In genomic region chr2:226411727-226412360, GRCh38 we compare ENCODE assay signal across 14 cellular contexts.
DNase-seq lines count a peak whose midpoint lies in the region; ATAC-seq, FAIRE-seq and TF ChIP-seq lines count a peak whose summit lies in the region.
"Had no signal": no experiment of that assay in that cellular context is flagged by ENCODE, and none has a peak within 500 bp of the region (broad histone marks: within the 10 kb centered on the region; RNA-seq: fewer than 3 reads in every experiment).

No MANE protein-coding gene starts in this region.

- H3K4me3 Mint-ChIP-seq in progenitor cell of endocrine pancreas (ENCODE audit: low read depth): no peak overlapping the region
- H3K4me3 Mint-ChIP-seq in activated T-helper 1 cell treated with anti-CD3 and anti-CD28 coated beads, Interleukin-12 subunit alpha, Interleukin-12 subunit beta, Interleukin-2, Interleukin-4 antibody, amounts not matched to agents 30 ng/mL and 10 ng/mL and 1 ng/mL, durations not matched to agents 14 hours and 24 hours and 36 hours: no peak overlapping the region
- H3K4me3 Mint-ChIP-seq: activated T-cell treated with anti-CD3 and anti-CD28 coated beads, Interleukin-2, amount 50 U/mL, for 24 hours; CD4-positive, alpha-beta memory T cell; dendritic cell treated with granulocyte-macrophage colony-stimulating factor and Interleukin-4, amounts not matched to agents 40 ng/mL and 50 ng/mL, for 4 days; nephron progenitor cell had no signal

- DNase-seq in H4 (ENCODE audit: low spot score) (peak; percentile 13), RCC 7860 (ENCODE audit: low spot score) (peak; percentile 98), foreskin fibroblast (peak; percentile 39 to 58), renal cortical epithelial cell (ENCODE audit: low read depth) (peak; percentile 99), progenitor cell of endocrine pancreas (ENCODE audit: low spot score, unreplicated experiment) (no peak), NAMALWA (ENCODE audit: low spot score) (no peak), right cardiac atrium (no peak)
- DNase-seq in activated T-helper 1 cell treated with anti-CD3 and anti-CD28 coated beads, Interleukin-12 subunit alpha, Interleukin-12 subunit beta, Interleukin-2, Interleukin-4 antibody, amounts not matched to agents 30 ng/mL and 10 ng/mL and 1 ng/mL, durations not matched to agents 14 hours and 24 hours and 36 hours (ENCODE audit: low spot score): no peak
- DNase-seq: activated T-cell treated with anti-CD3 and anti-CD28 coated beads, Interleukin-2, amount 50 U/mL, for 24 hours; CD4-positive, alpha-beta memory T cell; NCI-H2171 treated with DMSO at 0.1 percent for 48 hours; nephron progenitor cell; substantia nigra had no signal

- no peak for ATAC-seq in right cardiac atrium

- no peaks in the 10 kb centered on the region for H3K9me3 ChIP-seq in right cardiac atrium (ENCODE audit: control insufficient read depth, low read length)

- WGBS in right cardiac atrium: 92% methylated on average over 4 of the region's 4 CpGs

- no peak overlapping the region for H3K27ac ChIP-seq in right cardiac atrium (ENCODE audit: low read length)

- H3K27me3 Mint-ChIP-seq in progenitor cell of endocrine pancreas: no peaks in the 10 kb centered on the region
- peaks cover 4% of the 10 kb centered on the region for H3K27me3 Mint-ChIP-seq in activated T-helper 1 cell treated with anti-CD3 and anti-CD28 coated beads, Interleukin-12 subunit alpha, Interleukin-12 subunit beta, Interleukin-2, Interleukin-4 antibody, amounts not matched to agents 30 ng/mL and 10 ng/mL and 1 ng/mL, durations not matched to agents 14 hours and 24 hours and 36 hours (ENCODE audit: insufficient read depth)

- no peaks in the 10 kb centered on the region for H3K27me3 ChIP-seq in right cardiac atrium (ENCODE audit: control insufficient read depth, insufficient read depth)

- no peak overlapping the region for H3K27ac Mint-ChIP-seq in progenitor cell of endocrine pancreas
- H3K27ac Mint-ChIP-seq in activated T-helper 1 cell treated with anti-CD3 and anti-CD28 coated beads, Interleukin-12 subunit alpha, Interleukin-12 subunit beta, Interleukin-2, Interleukin-4 antibody, amounts not matched to agents 30 ng/mL and 10 ng/mL and 1 ng/mL, durations not matched to agents 14 hours and 24 hours and 36 hours: no peak overlapping the region
- H3K27ac Mint-ChIP-seq: activated T-cell treated with anti-CD3 and anti-CD28 coated beads, Interleukin-2, amount 50 U/mL, for 24 hours; CD4-positive, alpha-beta memory T cell; dendritic cell treated with granulocyte-macrophage colony-stimulating factor and Interleukin-4, amounts not matched to agents 40 ng/mL and 50 ng/mL, for 4 days; nephron progenitor cell had no signal

- H3K9me3 Mint-ChIP-seq in progenitor cell of endocrine pancreas (ENCODE audit: low read depth): no peaks in the 10 kb centered on the region
- peaks cover 3% of the 10 kb centered on the region for H3K9me3 Mint-ChIP-seq in activated T-helper 1 cell treated with anti-CD3 and anti-CD28 coated beads, Interleukin-12 subunit alpha, Interleukin-12 subunit beta, Interleukin-2, Interleukin-4 antibody, amounts not matched to agents 30 ng/mL and 10 ng/mL and 1 ng/mL, durations not matched to agents 14 hours and 24 hours and 36 hours
- H3K9me3 Mint-ChIP-seq: activated T-cell treated with anti-CD3 and anti-CD28 coated beads, Interleukin-2, amount 50 U/mL, for 24 hours; dendritic cell treated with granulocyte-macrophage colony-stimulating factor and Interleukin-4, amounts not matched to agents 40 ng/mL and 50 ng/mL, for 4 days; nephron progenitor cell had no signal

- no peaks in the 10 kb centered on the region for H3K4me1 ChIP-seq in right cardiac atrium (ENCODE audit: control insufficient read depth, insufficient read depth, low read length)

- TF ChIP-seq CTCF in foreskin fibroblast (IDR thresholded peaks at IDR 0.05; ENCODE audit: low read depth, low read length) (no peak), progenitor cell of endocrine pancreas (IDR thresholded peaks at IDR 0.05; ENCODE audit: unreplicated experiment) (no peak)

- no peaks in the 10 kb centered on the region for H3K36me3 Mint-ChIP-seq in progenitor cell of endocrine pancreas (ENCODE audit: insufficient read depth)
- H3K36me3 Mint-ChIP-seq in activated T-helper 1 cell treated with anti-CD3 and anti-CD28 coated beads, Interleukin-12 subunit alpha, Interleukin-12 subunit beta, Interleukin-2, Interleukin-4 antibody, amounts not matched to agents 30 ng/mL and 10 ng/mL and 1 ng/mL, durations not matched to agents 14 hours and 24 hours and 36 hours (ENCODE audit: low read depth): peaks cover 3% of the 10 kb centered on the region
- H3K36me3 Mint-ChIP-seq: CD4-positive, alpha-beta memory T cell had no signal

- H3K4me3 ChIP-seq in foreskin fibroblast (ENCODE audit: low read depth in 1 of 2, low read length in 2 of 2) (no peak overlapping the region), right cardiac atrium (ENCODE audit: low read length) (no peak overlapping the region)

- intact Hi-C loops in right cardiac atrium (cut with DNase I): no loop called here
- intact Hi-C loops in activated T-helper 1 cell treated with anti-CD3 and anti-CD28 coated beads, Interleukin-12 subunit alpha, Interleukin-12 subunit beta, Interleukin-2, Interleukin-4 antibody, amounts not matched to agents 30 ng/mL and 10 ng/mL and 1 ng/mL, durations not matched to agents 14 hours and 24 hours and 36 hours (cut with micrococcal nuclease): no loop called here

- peak; percentile 97 for FAIRE-seq in RCC 7860 (lab: Jason Lieb, UNC)

- H3K4me1 Mint-ChIP-seq in progenitor cell of endocrine pancreas (ENCODE audit: low read depth): peaks cover 2% of the 10 kb centered on the region
- no peaks in the 10 kb centered on the region for H3K4me1 Mint-ChIP-seq in activated T-helper 1 cell treated with anti-CD3 and anti-CD28 coated beads, Interleukin-12 subunit alpha, Interleukin-12 subunit beta, Interleukin-2, Interleukin-4 antibody, amounts not matched to agents 30 ng/mL and 10 ng/mL and 1 ng/mL, durations not matched to agents 14 hours and 24 hours and 36 hours (ENCODE audit: low read depth)
- H3K4me1 Mint-ChIP-seq: CD4-positive, alpha-beta memory T cell had no signal

Comparison
In these comparisons a context has a peak if more than half of its experiments do, and no peak if none do; other contexts are left out.
1. DNase-seq: peak in H4 (single experiment), RCC 7860 (single experiment), foreskin fibroblast (2 of 2) and renal cortical epithelial cell (single experiment); none in progenitor cell of endocrine pancreas (single experiment), NAMALWA (single experiment), right cardiac atrium (0 of 3) and activated T-helper 1 cell treated with anti-CD3 and anti-CD28 coated beads, Interleukin-12 subunit alpha, Interleukin-12 subunit beta, Interleukin-2, Interleukin-4 antibody, amounts not matched to agents 30 ng/mL and 10 ng/mL and 1 ng/mL, durations not matched to agents 14 hours and 24 hours and 36 hours (single experiment).